In genomic region chr11:11787305-11788066, GRCh38 we compare ENCODE assay signal across 8 cellular contexts. TPM values are rescaled to one million over a fixed set of nuclear protein-coding genes. Genes with fewer than 3 reads are reported as not detected.
DNase-seq lines count a peak whose midpoint lies in the region; ATAC-seq and TF ChIP-seq lines count a peak whose summit lies in the region.

No MANE protein-coding gene starts in this region.

- H3K27me3 Mint-ChIP-seq in CD14-positive monocyte (ENCODE audit: low read depth in 3 of 3) = peaks cover 2 to 12% (median 10%) of the 10 kb centered on the region in 3 donors
- H3K27me3 Mint-ChIP-seq in activated naive CD8-positive, alpha-beta T cell treated with anti-CD3 and anti-CD28 coated beads, Interleukin-2, amount 10 ng/mL, durations not matched to agents 7 days and 5 days = peaks cover 14% of the 10 kb centered on the region

- H3K4me3 Mint-ChIP-seq in CD14-positive monocyte = no peak overlapping the region
- no peak overlapping the region for H3K4me3 Mint-ChIP-seq in activated naive CD8-positive, alpha-beta T cell treated with anti-CD3 and anti-CD28 coated beads, Interleukin-2, amount 10 ng/mL, durations not matched to agents 7 days and 5 days

- no peaks in the 10 kb centered on the region for H3K79me2 ChIP-seq in SU-DHL-6 (ENCODE audit: insufficient read depth, low read length)

- no peaks in the 10 kb centered on the region for H3K36me3 ChIP-seq in SU-DHL-6 (ENCODE audit: low read length)
- no peaks in the 10 kb centered on the region for H3K36me3 ChIP-seq in heart right ventricle

- no peaks in the 10 kb centered on the region for H3K9me3 ChIP-seq in SU-DHL-6 (ENCODE audit: insufficient read depth, low read length)
- H3K9me3 ChIP-seq in heart right ventricle = no peaks in the 10 kb centered on the region

- H3K4me3 ChIP-seq in NB4 (ENCODE audit: low read depth, low read length) (no peak overlapping the region), SU-DHL-6 (ENCODE audit: insufficient read depth, low read length, poor library complexity, severe bottlenecking) (no peak overlapping the region), heart right ventricle (no peak overlapping the region)

- H3K27ac ChIP-seq in SU-DHL-6 (ENCODE audit: low read depth, low read length) (no peak overlapping the region), heart right ventricle (no peak overlapping the region)

- WGBS in heart right ventricle, 2 donors = 71 to 72% methylated on average over 7 of the region's 7 CpGs

- H3K9ac ChIP-seq in SU-DHL-6 (ENCODE audit: low read length) = no peak overlapping the region

- no peaks in the 10 kb centered on the region for H3K9me2 ChIP-seq in SU-DHL-6 (replicated peaks; ENCODE audit: insufficient read depth, low read length)

- H3K27me3 ChIP-seq in SU-DHL-6 (ENCODE audit: low read length) = no peaks in the 10 kb centered on the region
- no peaks in the 10 kb centered on the region for H3K27me3 ChIP-seq in heart right ventricle

- H3K4me1 Mint-ChIP-seq in CD14-positive monocyte = peaks cover 6% of the 10 kb centered on the region
- peaks cover 13% of the 10 kb centered on the region for H3K4me1 Mint-ChIP-seq in activated naive CD8-positive, alpha-beta T cell treated with anti-CD3 and anti-CD28 coated beads, Interleukin-2, amount 10 ng/mL, durations not matched to agents 7 days and 5 days

- ATAC-seq in GM19438 (IDR thresholded peaks at IDR 0.05; ENCODE audit: low read depth, unreplicated experiment) (peak; percentile 67), heart right ventricle (peak; percentile 78 to 97 (median 89)), HG02759 (IDR thresholded peaks at IDR 0.05; ENCODE audit: unreplicated experiment) (no peak)
- ATAC-seq in activated naive CD8-positive, alpha-beta T cell treated with anti-CD3 and anti-CD28 coated beads, Interleukin-2, amount 10 ng/mL, durations not matched to agents 7 days and 5 days (ENCODE audit: low read depth) = peak; percentile 65

- no peak for TF ChIP-seq POLR2A in NB4 (IDR thresholded peaks at IDR 0.05; ENCODE audit: extremely low read depth, insufficient read length)

- H3F3A ChIP-seq in SU-DHL-6 (ENCODE audit: insufficient read depth) = no peaks in the 10 kb centered on the region

- no peak overlapping the region for H2AFZ ChIP-seq in SU-DHL-6 (ENCODE audit: low read depth, low read length, severe bottlenecking)

- intact Hi-C loops in CD14-positive monocyte (cut with micrococcal nuclease) = loop anchor here (5.0 to 10.0 kb wide), 6 partner anchors 495 to 993 kb away; no protein-coding TSS in a partner anchor
- intact Hi-C loops in heart right ventricle (cut with DNase I) = loop anchor here (1.0 to 10.0 kb wide), 21 partner anchors 133 to 1013 kb away; partner anchors contain the start of gene GALNT18 (in 2 of the 10)

- peak overlapping the region in 1 of 7 donors; percentile 53 for H3K27ac Mint-ChIP-seq in CD14-positive monocyte
- H3K27ac Mint-ChIP-seq in activated naive CD8-positive, alpha-beta T cell treated with anti-CD3 and anti-CD28 coated beads, Interleukin-2, amount 10 ng/mL, durations not matched to agents 7 days and 5 days = no peak overlapping the region

- H3K4me1 ChIP-seq in heart right ventricle = peaks cover 0 to 8% (median 0%) of the 10 kb centered on the region in 9 donors

- TF ChIP-seq CTCF in CD14-positive monocyte (IDR thresholded peaks at IDR 0.05) (peak; percentile 83), NB4 (IDR thresholded peaks at IDR 0.05; ENCODE audit: low read depth, low read length) (peak; percentile 64), SU-DHL-6 (IDR thresholded peaks at IDR 0.05; ENCODE audit: insufficient read depth, low read length, poor library complexity, severe bottlenecking) (peak; percentile 95), heart right ventricle (IDR thresholded peaks at IDR 0.05) (peak; percentile 77 to 97 (median 88))

- H3K9me3 Mint-ChIP-seq in CD14-positive monocyte = no peaks in the 10 kb centered on the region
- H3K9me3 Mint-ChIP-seq in activated naive CD8-positive, alpha-beta T cell treated with anti-CD3 and anti-CD28 coated beads, Interleukin-2, amount 10 ng/mL, durations not matched to agents 7 days and 5 days = no peaks in the 10 kb centered on the region

- POLR2A ChIA-PET in activated naive CD8-positive, alpha-beta T cell treated with anti-CD3 and anti-CD28 coated beads, Interleukin-2, amount 10 ng/mL, durations not matched to agents 7 days and 5 days (lab: Charles Lee) = interaction anchor here (0.6 kb wide), 1 partner anchor 133 kb away, joined by 3 read pairs; no protein-coding TSS in a partner anchor

- H4K20me1 ChIP-seq in SU-DHL-6 (ENCODE audit: low read depth, low read length) = no peaks in the 10 kb centered on the region

- H3K4me2 ChIP-seq in SU-DHL-6 (ENCODE audit: low read depth, low read length, poor library complexity, severe bottlenecking) = no peak overlapping the region

- DNase-seq in CD14-positive monocyte (ENCODE audit: low spot score) (peak; percentile 55), NB4 (ENCODE audit: low read depth) (peak; percentile 71), heart right ventricle (peak; percentile 57 to 76), renal cortical epithelial cell (ENCODE audit: low read depth) (peak; percentile 41)
- peak; percentile 50 for DNase-seq in activated naive CD8-positive, alpha-beta T cell treated with anti-CD3 and anti-CD28 coated beads, Interleukin-2, amount 10 ng/mL, durations not matched to agents 7 days and 5 days

- no peaks in the 10 kb centered on the region for H3K36me3 Mint-ChIP-seq in CD14-positive monocyte
- no peaks in the 10 kb centered on the region for H3K36me3 Mint-ChIP-seq in activated naive CD8-positive, alpha-beta T cell treated with anti-CD3 and anti-CD28 coated beads, Interleukin-2, amount 10 ng/mL, durations not matched to agents 7 days and 5 days

RNA-seq across cellular contexts. Expression of gene USP47, which starts 54.3 kb away (rescaled TPM):
- polyA plus RNA-seq in CD14-positive monocyte = 10 to 100 TPM in 1 of 2 donors, 1 to 10 TPM in 1; 8.1 to 17.5 TPM
- 10 to 100 TPM; 43.7 to 46.0 TPM for total RNA-seq in activated naive CD8-positive, alpha-beta T cell treated with anti-CD3 and anti-CD28 coated beads, Interleukin-2, amount 10 ng/mL, durations not matched to agents 7 days and 5 days
- total RNA-seq in heart right ventricle = 10 to 100 TPM; 46.4 to 56.4 (median 52.8) TPM
- polyA plus RNA-seq in heart right ventricle = 10 to 100 TPM; 30.5 to 33.2 TPM
- 71.7 and 107 TPM in 2 replicates for total RNA-seq in renal cortical epithelial cell
